Comparison of ENCODE assay signal across 1 cellular context in the genomic region with DNA sequence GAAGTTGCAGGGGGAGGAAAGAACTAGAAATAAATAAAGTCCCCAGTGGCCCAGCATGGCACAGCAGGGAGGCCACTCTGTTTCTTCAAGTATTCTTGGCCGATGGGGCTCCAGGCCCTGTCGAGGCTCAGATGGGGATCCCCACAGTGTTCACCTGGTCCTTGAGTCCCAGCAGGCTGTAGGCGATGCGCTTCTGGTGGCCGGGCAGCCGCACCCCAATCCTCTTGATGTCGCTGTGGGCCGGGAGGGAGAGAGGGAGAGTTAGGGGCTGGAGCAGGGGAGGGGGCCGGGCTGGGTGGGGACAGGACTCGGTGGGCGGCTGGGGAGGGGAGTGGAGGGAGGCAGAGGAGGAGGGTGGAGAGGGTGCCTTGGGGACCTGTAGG.
TF ChIP-seq lines count a peak whose summit lies in the region.

No MANE protein-coding gene starts in this region.

TF ChIP-seq in GM12878, 131 proteins besides CTCF, POLR2A, EP300 and RAD21:
- TF ChIP-seq ETV6 (conservative IDR thresholded peaks at IDR 0.05 in 1 of 2, IDR thresholded peaks at IDR 0.05 in 1 of 2; ENCODE audit: borderline replicate concordance in 1 of 2, low read depth in 1 of 2) = no peak
- TF ChIP-seq, protein P1, sequence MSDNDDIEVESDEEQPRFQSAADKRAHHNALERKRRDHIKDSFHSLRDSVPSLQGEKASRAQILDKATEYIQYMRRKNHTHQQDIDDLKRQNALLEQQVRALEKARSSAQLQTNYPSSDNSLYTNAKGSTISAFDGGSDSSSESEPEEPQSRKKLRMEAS (IDR thresholded peaks at IDR 0.05; ENCODE audit: low read depth, low read length) = no peak
- TF ChIP-seq CREB1 (IDR thresholded peaks at IDR 0.05; ENCODE audit: low read depth) = no peak
- TF ChIP-seq, protein P2, sequence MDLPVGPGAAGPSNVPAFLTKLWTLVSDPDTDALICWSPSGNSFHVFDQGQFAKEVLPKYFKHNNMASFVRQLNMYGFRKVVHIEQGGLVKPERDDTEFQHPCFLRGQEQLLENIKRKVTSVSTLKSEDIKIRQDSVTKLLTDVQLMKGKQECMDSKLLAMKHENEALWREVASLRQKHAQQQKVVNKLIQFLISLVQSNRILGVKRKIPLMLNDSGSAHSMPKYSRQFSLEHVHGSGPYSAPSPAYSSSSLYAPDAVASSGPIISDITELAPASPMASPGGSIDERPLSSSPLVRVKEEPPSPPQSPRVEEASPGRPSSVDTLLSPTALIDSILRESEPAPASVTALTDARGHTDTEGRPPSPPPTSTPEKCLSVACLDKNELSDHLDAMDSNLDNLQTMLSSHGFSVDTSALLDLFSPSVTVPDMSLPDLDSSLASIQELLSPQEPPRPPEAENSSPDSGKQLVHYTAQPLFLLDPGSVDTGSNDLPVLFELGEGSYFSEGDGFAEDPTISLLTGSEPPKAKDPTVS (IDR thresholded peaks at IDR 0.05; ENCODE audit: low read depth, low read length) = no peak
